In genomic region chr12:75943730-75944096, GRCh38 we compare ENCODE assay signal across 8 cellular contexts.
DNase-seq lines count a peak whose midpoint lies in the region; ATAC-seq and TF ChIP-seq lines count a peak whose summit lies in the region.
"Had no signal": no experiment of that assay in that cellular context is flagged by ENCODE, and none has a peak within 500 bp of the region (broad histone marks: within the 10 kb centered on the region; RNA-seq: fewer than 3 reads in every experiment).

No MANE protein-coding gene starts in this region.

- no peaks in the 10 kb centered on the region for H3K9me3 ChIP-seq in effector memory CD4-positive, alpha-beta T cell (ENCODE audit: control insufficient read depth, low read length)
- no peaks in the 10 kb centered on the region for H3K9me3 ChIP-seq in skeletal muscle satellite cell (replicated peaks; ENCODE audit: low read length)
- H3K9me3 ChIP-seq in WERI-Rb-1 (ENCODE audit: severe bottlenecking), result peaks cover 4% of the 10 kb centered on the region

- DNase-seq in OCI-M1 (lab: John Stamatoyannopoulos, UW), result peak; percentile 64
- no peak for DNase-seq in effector memory CD4-positive, alpha-beta T cell
- no peak for DNase-seq in DMS114 treated with DMSO at 0.1 percent for 48 hours (lab: John Stamatoyannopoulos, UW; ENCODE audit: unreplicated experiment)
- DNase-seq in WERI-Rb-1, result no peak
- DNase-seq: nephron progenitor cell had no signal

- no peaks in the 10 kb centered on the region for H3K27me3 ChIP-seq in effector memory CD4-positive, alpha-beta T cell (replicated peaks; ENCODE audit: control insufficient read depth, insufficient read depth, low read length, poor library complexity, severe bottlenecking)
- H3K27me3 ChIP-seq in skeletal muscle satellite cell (ENCODE audit: control insufficient read depth, insufficient read depth, low read length) (no peaks in the 10 kb centered on the region), WERI-Rb-1 (ENCODE audit: insufficient read depth, low read depth, severe bottlenecking) (no peaks in the 10 kb centered on the region)

- H3K4me1 ChIP-seq in effector memory CD4-positive, alpha-beta T cell (ENCODE audit: control insufficient read depth, insufficient read depth, low read length, poor library complexity, severe bottlenecking), result peaks cover 12% of the 10 kb centered on the region
- H3K4me1 ChIP-seq in skeletal muscle satellite cell (ENCODE audit: control insufficient read depth, insufficient read depth, low read length), result peaks cover 27% of the 10 kb centered on the region

- peak overlapping the region; percentile 59 for H3K9ac ChIP-seq in skeletal muscle satellite cell (ENCODE audit: low read depth, low read length)

- TF ChIP-seq CTCF in WERI-Rb-1 (IDR thresholded peaks at IDR 0.05; ENCODE audit: low read depth, low read length), result no peak

- H3K4me2 ChIP-seq in skeletal muscle satellite cell (ENCODE audit: low read length), result peak overlapping the region; percentile 71

- no peaks in the 10 kb centered on the region for H3K36me3 ChIP-seq in effector memory CD4-positive, alpha-beta T cell (ENCODE audit: control insufficient read depth, insufficient read depth, low read length)
- no peaks in the 10 kb centered on the region for H3K36me3 ChIP-seq in skeletal muscle satellite cell (ENCODE audit: insufficient read depth, low read length)
- H3K36me3 ChIP-seq in WERI-Rb-1, result no peaks in the 10 kb centered on the region

- H3K4me3 ChIP-seq in effector memory CD4-positive, alpha-beta T cell (ENCODE audit: insufficient read depth, low read depth, low read length, poor library complexity, severe bottlenecking), result no peak overlapping the region
- no peak overlapping the region for H3K4me3 ChIP-seq in skeletal muscle satellite cell (ENCODE audit: low read length)
- no peak overlapping the region for H3K4me3 ChIP-seq in WERI-Rb-1 (ENCODE audit: low read depth, low read length)

- ATAC-seq in GM19467 (IDR thresholded peaks at IDR 0.05; ENCODE audit: unreplicated experiment), result peak; percentile 2
- ATAC-seq in GM18498 (IDR thresholded peaks at IDR 0.05; ENCODE audit: unreplicated experiment), result no peak

- H3K27ac ChIP-seq in effector memory CD4-positive, alpha-beta T cell (ENCODE audit: insufficient read depth, low read length, poor library complexity, severe bottlenecking), result peak overlapping the region; percentile 47
- no peak overlapping the region for H3K27ac ChIP-seq in WERI-Rb-1
